In genomic region chr16:79188115-79188779, GRCh38 we compare ENCODE assay signal across 19 cellular contexts.
"Had no signal": no experiment of that assay in that cellular context is flagged by ENCODE, and none has a peak within 500 bp of the region (broad histone marks: within the 10 kb centered on the region; RNA-seq: fewer than 3 reads in every experiment).

No MANE protein-coding gene starts in this region.

- H3K27me3 Mint-ChIP-seq: activated CD4-positive, alpha-beta memory T cell treated with anti-CD3 and anti-CD28 coated beads for 36 hours; naive B cell had no signal

- H3K4me2 ChIP-seq: hepatocyte had no signal

- DNase-seq: activated CD4-positive, alpha-beta memory T cell treated with anti-CD3 and anti-CD28 coated beads for 36 hours; activated CD4-positive, alpha-beta T cell treated with anti-CD3 and anti-CD28 coated beads for 1 hour; activated effector memory CD4-positive, alpha-beta T cell treated with anti-CD3 and anti-CD28 coated beads, Interleukin-2, amount 50 U/mL, for 16 hours; activated T-cell treated with anti-CD3 and anti-CD28 coated beads, Interleukin-2, amount 50 U/mL, for 4 hours; amniotic stem cell; brain microvascular endothelial cell; effector memory CD8-positive, alpha-beta T cell; left colon; naive B cell; psoas muscle; spleen; stimulated activated CD4-positive, alpha-beta T cell treated with anti-CD3 and anti-CD28 coated beads, Interleukin-1b, Interleukin-23, amount 100 ng/mL, for 48 hours; stimulated activated naive CD4-positive, alpha-beta T cell; substantia nigra; transverse colon had no signal

- H3K27me3 ChIP-seq: brain microvascular endothelial cell, hepatocyte, spleen, transverse colon had no signal

- H3K4me3 ChIP-seq: hepatocyte, lung, psoas muscle, spleen, transverse colon had no signal

- H3K27ac Mint-ChIP-seq: activated CD4-positive, alpha-beta memory T cell treated with anti-CD3 and anti-CD28 coated beads for 36 hours; activated naive CD4-positive, alpha-beta T cell treated with anti-CD3 and anti-CD28 coated beads, Interleukin-2, amount 50 U/mL, for 72 hours had no signal

- H3K79me2 ChIP-seq: hepatocyte had no signal

- H2AFZ ChIP-seq: hepatocyte had no signal

- H3K4me1 ChIP-seq: psoas muscle, transverse colon had no signal

- H3K27ac ChIP-seq: brain microvascular endothelial cell, hepatocyte, psoas muscle, spleen, transverse colon had no signal

- H3K36me3 ChIP-seq: brain microvascular endothelial cell, spleen, transverse colon had no signal

- H3K9me3 ChIP-seq: psoas muscle, transverse colon had no signal

- H3K4me3 Mint-ChIP-seq: activated CD4-positive, alpha-beta memory T cell treated with anti-CD3 and anti-CD28 coated beads for 36 hours; activated T-cell treated with anti-CD3 and anti-CD28 coated beads, Interleukin-2, amount 50 U/mL, for 4 hours; effector memory CD8-positive, alpha-beta T cell had no signal

- ATAC-seq: activated naive CD4-positive, alpha-beta T cell treated with anti-CD3 and anti-CD28 coated beads, Interleukin-2, amount 50 U/mL, for 72 hours; activated T-cell treated with anti-CD3 and anti-CD28 coated beads, Interleukin-2, amount 50 U/mL, for 4 hours; effector memory CD8-positive, alpha-beta T cell; left colon; psoas muscle; sciatic nerve had no signal
